ENCODE assay signal across 24 cellular contexts in the genomic region with DNA sequence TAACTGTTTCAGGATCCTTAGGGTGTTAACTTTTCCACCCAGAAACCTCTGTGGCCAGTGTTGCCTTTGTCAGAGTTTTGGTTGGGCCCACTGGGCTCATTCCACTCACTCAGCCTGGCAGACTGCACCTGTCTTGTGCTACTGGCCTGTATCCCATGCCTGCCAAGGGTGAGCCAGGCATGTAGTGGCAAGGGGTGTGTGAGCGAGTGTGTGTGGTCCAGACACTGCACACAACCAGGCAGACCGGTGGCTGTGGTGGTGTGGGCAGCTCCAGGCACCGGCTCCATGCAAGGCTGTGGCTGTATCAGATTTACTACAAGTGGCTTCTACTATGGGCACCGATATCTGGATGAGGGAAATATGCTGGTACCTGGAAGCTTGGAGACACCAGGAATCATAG.
"Had no signal": no experiment of that assay in that cellular context is flagged by ENCODE, and none has a peak within 500 bp of the region (broad histone marks: within the 10 kb centered on the region; RNA-seq: fewer than 3 reads in every experiment).

No MANE protein-coding gene starts in this region.

- H3K4me1 Mint-ChIP-seq: endodermal cell had no signal

- H3K4me3 ChIP-seq: colonic mucosa, coronary artery, dorsolateral prefrontal cortex, esophagus muscularis mucosa, esophagus squamous epithelium, gastrocnemius medialis, gastroesophageal sphincter, heart left ventricle, heart right ventricle had no signal

- DNase-seq: colonic mucosa; cortex of kidney; dermis blood vessel endothelial cell; dorsolateral prefrontal cortex; effector CD4-positive, alpha-beta T cell; effector CD8-positive, alpha-beta T cell; effector memory CD4-positive, alpha-beta T cell; effector memory CD8-positive, alpha-beta T cell; endodermal cell; erythroblast; esophagus squamous epithelium; foreskin fibroblast; foreskin keratinocyte; foreskin melanocyte; gastrocnemius medialis; glutamatergic neuron; head of caudate nucleus; heart left ventricle; heart right ventricle had no signal

- H3K27me3 Mint-ChIP-seq: dendritic cell treated with granulocyte-macrophage colony-stimulating factor and Interleukin-4, amounts not matched to agents 40 ng/mL and 50 ng/mL, for 4 days; effector memory CD8-positive, alpha-beta T cell had no signal

- H3K4me3 Mint-ChIP-seq: dendritic cell treated with granulocyte-macrophage colony-stimulating factor and Interleukin-4, amounts not matched to agents 40 ng/mL and 50 ng/mL, for 4 days; effector memory CD8-positive, alpha-beta T cell; endodermal cell had no signal

- H3K36me3 ChIP-seq: colonic mucosa, esophagus muscularis mucosa, esophagus squamous epithelium, gastrocnemius medialis, gastroesophageal sphincter, heart left ventricle, heart right ventricle had no signal

- H3K27me3 ChIP-seq: colonic mucosa, esophagus muscularis mucosa, esophagus squamous epithelium, foreskin keratinocyte, gastrocnemius medialis, gastroesophageal sphincter, heart left ventricle, heart right ventricle had no signal

- ATAC-seq: effector memory CD8-positive, alpha-beta T cell; esophagus mucosa; foreskin keratinocyte; gastrocnemius medialis; gastroesophageal sphincter; heart left ventricle; heart right ventricle had no signal

- H3K27ac Mint-ChIP-seq: dendritic cell treated with granulocyte-macrophage colony-stimulating factor and Interleukin-4, amounts not matched to agents 40 ng/mL and 50 ng/mL, for 4 days; effector memory CD8-positive, alpha-beta T cell; endodermal cell had no signal

- H3K9me3 Mint-ChIP-seq: dendritic cell treated with granulocyte-macrophage colony-stimulating factor and Interleukin-4, amounts not matched to agents 40 ng/mL and 50 ng/mL, for 4 days had no signal
